Comparison of ENCODE assay signal across 1 cellular context in the genomic region with DNA sequence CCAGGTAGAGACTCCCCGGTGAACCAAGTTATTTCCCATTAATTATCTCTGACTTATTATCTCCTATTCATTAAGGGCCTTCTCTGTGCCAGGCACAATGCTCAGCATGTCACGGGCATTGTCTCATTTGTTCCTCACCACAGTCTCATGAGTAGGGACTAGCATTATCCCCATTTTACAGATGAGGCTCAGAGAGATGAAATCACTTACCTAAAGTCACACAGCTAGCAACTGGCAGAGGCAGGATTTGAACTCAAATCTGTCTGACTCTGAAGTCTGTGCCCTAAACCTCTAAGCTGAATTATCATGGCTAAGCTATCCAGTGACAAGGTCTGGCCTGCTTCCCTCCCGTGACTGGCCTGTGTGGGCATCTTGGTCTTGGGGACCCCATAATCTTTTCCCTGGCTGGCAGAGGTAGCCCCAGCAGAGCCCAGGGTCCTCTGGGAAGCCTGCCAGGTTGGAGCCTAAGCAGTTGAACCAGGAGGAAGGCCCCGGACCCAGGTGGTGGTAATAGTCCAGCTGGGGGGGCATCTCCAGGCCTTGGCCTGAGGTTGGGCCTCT.
TF ChIP-seq lines count a peak whose summit lies in the region.

No MANE protein-coding gene starts in this region.

TF ChIP-seq in HEK293, 187 proteins besides CTCF, POLR2A, EP300 and RAD21 (continued from another document):
- TF ChIP-seq, protein P1, sequence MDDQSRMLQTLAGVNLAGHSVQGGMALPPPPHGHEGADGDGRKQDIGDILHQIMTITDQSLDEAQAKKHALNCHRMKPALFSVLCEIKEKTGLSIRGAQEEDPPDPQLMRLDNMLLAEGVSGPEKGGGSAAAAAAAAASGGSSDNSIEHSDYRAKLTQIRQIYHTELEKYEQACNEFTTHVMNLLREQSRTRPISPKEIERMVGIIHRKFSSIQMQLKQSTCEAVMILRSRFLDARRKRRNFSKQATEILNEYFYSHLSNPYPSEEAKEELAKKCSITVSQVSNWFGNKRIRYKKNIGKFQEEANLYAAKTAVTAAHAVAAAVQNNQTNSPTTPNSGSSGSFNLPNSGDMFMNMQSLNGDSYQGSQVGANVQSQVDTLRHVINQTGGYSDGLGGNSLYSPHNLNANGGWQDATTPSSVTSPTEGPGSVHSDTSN (CRISPR knock-in tag; IDR thresholded peaks at IDR 0.05), result no peak
- TF ChIP-seq ZNF785 (tag by site-specific recombination; IDR thresholded peaks at IDR 0.05) (no peak), SETDB1 (IDR thresholded peaks at IDR 0.05; ENCODE audit: insufficient read length, low read length) (no peak), ZNF558 (tag by site-specific recombination; IDR thresholded peaks at IDR 0.05) (no peak), HOXA7 (CRISPR knock-in tag; IDR thresholded peaks at IDR 0.05; ENCODE audit: borderline replicate concordance) (no peak), ZNF514 (tag by site-specific recombination; IDR thresholded peaks at IDR 0.05) (no peak), ZNF555 (tag by site-specific recombination; conservative IDR thresholded peaks at IDR 0.05) (no peak), SCRT2 (tag by site-specific recombination; IDR thresholded peaks at IDR 0.05) (peak; percentile 47; the same call in 1 of the 2 replicates), ZNF335 (tag by site-specific recombination; conservative IDR thresholded peaks at IDR 0.05) (peak; percentile 97), ZNF791 (tag by site-specific recombination; IDR thresholded peaks at IDR 0.05) (no peak), ZNF776 (tag by site-specific recombination; IDR thresholded peaks at IDR 0.05; ENCODE audit: borderline replicate concordance) (no peak)
- TF ChIP-seq, protein P2, sequence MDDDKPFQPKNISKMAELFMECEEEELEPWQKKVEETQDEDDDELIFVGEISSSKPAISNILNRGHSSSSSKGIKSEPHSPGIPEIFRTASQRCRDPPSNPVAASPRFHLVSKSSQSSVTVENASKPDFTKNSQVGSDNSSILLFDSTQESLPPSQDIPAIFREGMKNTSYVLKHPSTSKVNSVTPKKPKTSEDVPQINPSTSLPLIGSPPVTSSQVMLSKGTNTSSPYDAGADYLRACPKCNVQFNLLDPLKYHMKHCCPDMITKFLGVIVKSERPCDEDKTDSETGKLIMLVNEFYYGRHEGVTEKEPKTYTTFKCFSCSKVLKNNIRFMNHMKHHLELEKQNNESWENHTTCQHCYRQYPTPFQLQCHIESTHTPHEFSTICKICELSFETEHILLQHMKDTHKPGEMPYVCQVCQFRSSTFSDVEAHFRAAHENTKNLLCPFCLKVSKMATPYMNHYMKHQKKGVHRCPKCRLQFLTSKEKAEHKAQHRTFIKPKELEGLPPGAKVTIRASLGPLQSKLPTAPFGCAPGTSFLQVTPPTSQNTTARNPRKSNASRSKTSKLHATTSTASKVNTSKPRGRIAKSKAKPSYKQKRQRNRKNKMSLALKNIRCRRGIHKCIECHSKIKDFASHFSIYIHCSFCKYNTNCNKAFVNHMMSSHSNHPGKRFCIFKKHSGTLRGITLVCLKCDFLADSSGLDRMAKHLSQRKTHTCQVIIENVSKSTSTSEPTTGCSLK (tag by site-specific recombination; IDR thresholded peaks at IDR 0.05), result no peak
- TF ChIP-seq, protein P3, sequence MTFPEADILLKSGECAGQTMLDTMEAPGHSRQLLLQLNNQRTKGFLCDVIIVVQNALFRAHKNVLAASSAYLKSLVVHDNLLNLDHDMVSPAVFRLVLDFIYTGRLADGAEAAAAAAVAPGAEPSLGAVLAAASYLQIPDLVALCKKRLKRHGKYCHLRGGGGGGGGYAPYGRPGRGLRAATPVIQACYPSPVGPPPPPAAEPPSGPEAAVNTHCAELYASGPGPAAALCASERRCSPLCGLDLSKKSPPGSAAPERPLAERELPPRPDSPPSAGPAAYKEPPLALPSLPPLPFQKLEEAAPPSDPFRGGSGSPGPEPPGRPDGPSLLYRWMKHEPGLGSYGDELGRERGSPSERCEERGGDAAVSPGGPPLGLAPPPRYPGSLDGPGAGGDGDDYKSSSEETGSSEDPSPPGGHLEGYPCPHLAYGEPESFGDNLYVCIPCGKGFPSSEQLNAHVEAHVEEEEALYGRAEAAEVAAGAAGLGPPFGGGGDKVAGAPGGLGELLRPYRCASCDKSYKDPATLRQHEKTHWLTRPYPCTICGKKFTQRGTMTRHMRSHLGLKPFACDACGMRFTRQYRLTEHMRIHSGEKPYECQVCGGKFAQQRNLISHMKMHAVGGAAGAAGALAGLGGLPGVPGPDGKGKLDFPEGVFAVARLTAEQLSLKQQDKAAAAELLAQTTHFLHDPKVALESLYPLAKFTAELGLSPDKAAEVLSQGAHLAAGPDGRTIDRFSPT (tag by site-specific recombination; IDR thresholded peaks at IDR 0.05), result no peak
- TF ChIP-seq, protein P4, sequence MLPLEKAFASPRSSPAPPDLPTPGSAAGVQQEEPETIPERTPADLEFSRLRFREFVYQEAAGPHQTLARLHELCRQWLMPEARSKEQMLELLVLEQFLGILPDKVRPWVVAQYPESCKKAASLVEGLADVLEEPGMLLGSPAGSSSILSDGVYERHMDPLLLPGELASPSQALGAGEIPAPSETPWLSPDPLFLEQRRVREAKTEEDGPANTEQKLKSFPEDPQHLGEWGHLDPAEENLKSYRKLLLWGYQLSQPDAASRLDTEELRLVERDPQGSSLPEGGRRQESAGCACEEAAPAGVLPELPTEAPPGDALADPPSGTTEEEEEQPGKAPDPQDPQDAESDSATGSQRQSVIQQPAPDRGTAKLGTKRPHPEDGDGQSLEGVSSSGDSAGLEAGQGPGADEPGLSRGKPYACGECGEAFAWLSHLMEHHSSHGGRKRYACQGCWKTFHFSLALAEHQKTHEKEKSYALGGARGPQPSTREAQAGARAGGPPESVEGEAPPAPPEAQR (tag by site-specific recombination; IDR thresholded peaks at IDR 0.05), result no peak
